Comparison of ENCODE assay signal across 17 cellular contexts in the genomic region with DNA sequence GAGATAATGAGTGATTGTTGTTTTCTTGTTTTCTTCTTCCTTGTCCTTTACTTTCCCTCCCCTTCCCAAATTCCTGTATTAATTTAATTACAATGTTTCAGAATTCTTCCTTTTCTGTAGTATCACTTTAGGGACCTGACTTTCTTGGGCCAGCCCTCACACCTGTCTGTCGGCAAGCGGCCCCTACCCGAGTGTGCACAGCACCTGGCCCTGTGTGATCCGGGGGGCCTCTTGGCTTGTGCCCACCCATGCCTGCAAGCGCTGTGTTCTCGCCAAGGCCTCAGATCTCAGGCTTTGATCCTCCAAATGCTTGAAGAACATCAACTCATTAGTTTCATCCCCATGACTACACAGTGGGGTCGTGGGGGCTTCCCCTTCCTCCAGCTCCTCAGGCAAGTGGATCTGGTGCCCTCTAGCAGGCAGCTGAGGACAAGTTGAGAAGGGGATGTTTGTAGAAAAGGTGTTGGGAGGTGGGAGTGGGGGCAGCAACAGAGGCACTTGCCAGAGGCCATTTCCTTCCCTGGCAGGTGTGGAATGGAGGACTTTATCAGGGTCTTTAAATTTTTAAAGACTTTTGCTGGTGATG. TPM values are rescaled to one million over a fixed set of nuclear protein-coding genes. Genes with fewer than 3 reads are reported as not detected.
"Had no signal": no experiment of that assay in that cellular context is flagged by ENCODE, and none has a peak within 500 bp of the region (broad histone marks: within the 10 kb centered on the region; RNA-seq: fewer than 3 reads in every experiment).

No MANE protein-coding gene starts in this region.

- H3K4me1 Mint-ChIP-seq: activated CD4-positive, alpha-beta memory T cell treated with anti-CD3 and anti-CD28 coated beads, Interleukin-2, amount 10 ng/mL, durations not matched to agents 7 days and 5 days; immature natural killer cell; naive B cell; stimulated activated naive B cell treated with anti-CD40 and anti-IgM and Interleukin-4, amounts not matched to agents 10 μg/mL and 1 μg/mL and 100 μg/mL, for 72 hours had no signal

- DNase-seq: activated CD4-positive, alpha-beta memory T cell treated with anti-CD3 and anti-CD28 coated beads, Interleukin-2, amount 10 ng/mL, durations not matched to agents 7 days and 5 days; activated CD4-positive, alpha-beta T cell treated with anti-CD3 and anti-CD28 coated beads for 1 hour; activated CD8-positive, alpha-beta memory T cell treated with anti-CD3 and anti-CD28 coated beads, Interleukin-2, amount 50 U/mL, for 48 hours; activated naive CD4-positive, alpha-beta T cell treated with anti-CD3 and anti-CD28 coated beads for 36 hours; body of pancreas; central memory CD4-positive, alpha-beta T cell; cortex of kidney; effector CD8-positive, alpha-beta T cell; immature natural killer cell; lower lobe of right lung; naive B cell; nucleus accumbens; right cardiac atrium; small intestine; stimulated activated naive B cell treated with anti-CD40 and anti-IgM and Interleukin-4, amounts not matched to agents 10 μg/mL and 1 μg/mL and 100 μg/mL, for 72 hours; T-helper 2 cell had no signal

- H2AFZ ChIP-seq: hepatocyte had no signal

- H3K4me2 ChIP-seq: hepatocyte had no signal

- FAIRE-seq: small intestine had no signal

- H3K27ac ChIP-seq: body of pancreas, hepatocyte, lower lobe of right lung had no signal

- H3K4me1 ChIP-seq: body of pancreas, lower lobe of right lung had no signal

- H3K27me3 ChIP-seq: body of pancreas, hepatocyte had no signal

- H3K36me3 ChIP-seq: lower lobe of right lung had no signal

- H3K9me3 ChIP-seq: body of pancreas, lower lobe of right lung had no signal

- ATAC-seq: body of pancreas; lower lobe of right lung; right cardiac atrium; stimulated activated naive B cell treated with anti-CD40 and anti-IgM and Interleukin-4, amounts not matched to agents 10 μg/mL and 1 μg/mL and 100 μg/mL, for 72 hours had no signal

- H3K4me3 Mint-ChIP-seq: activated CD4-positive, alpha-beta memory T cell treated with anti-CD3 and anti-CD28 coated beads, Interleukin-2, amount 10 ng/mL, durations not matched to agents 7 days and 5 days; activated naive CD4-positive, alpha-beta T cell treated with anti-CD3 and anti-CD28 coated beads for 36 hours; immature natural killer cell; naive B cell; stimulated activated naive B cell treated with anti-CD40 and anti-IgM and Interleukin-4, amounts not matched to agents 10 μg/mL and 1 μg/mL and 100 μg/mL, for 72 hours had no signal

- H3K4me3 ChIP-seq: body of pancreas, hepatocyte, lower lobe of right lung had no signal

- H3K27ac Mint-ChIP-seq: activated CD4-positive, alpha-beta memory T cell treated with anti-CD3 and anti-CD28 coated beads, Interleukin-2, amount 10 ng/mL, durations not matched to agents 7 days and 5 days; activated naive CD4-positive, alpha-beta T cell treated with anti-CD3 and anti-CD28 coated beads for 36 hours; immature natural killer cell; stimulated activated naive B cell treated with anti-CD40 and anti-IgM and Interleukin-4, amounts not matched to agents 10 μg/mL and 1 μg/mL and 100 μg/mL, for 72 hours had no signal

- H3K9me3 Mint-ChIP-seq: activated CD4-positive, alpha-beta memory T cell treated with anti-CD3 and anti-CD28 coated beads, Interleukin-2, amount 10 ng/mL, durations not matched to agents 7 days and 5 days; activated naive CD4-positive, alpha-beta T cell treated with anti-CD3 and anti-CD28 coated beads for 36 hours; immature natural killer cell; stimulated activated naive B cell treated with anti-CD40 and anti-IgM and Interleukin-4, amounts not matched to agents 10 μg/mL and 1 μg/mL and 100 μg/mL, for 72 hours had no signal

- H3K79me2 ChIP-seq: hepatocyte had no signal

- H3K36me3 Mint-ChIP-seq: immature natural killer cell; naive B cell; stimulated activated naive B cell treated with anti-CD40 and anti-IgM and Interleukin-4, amounts not matched to agents 10 μg/mL and 1 μg/mL and 100 μg/mL, for 72 hours had no signal

RNA-seq across cellular contexts. Expression of a gene that starts 15.7 kb away (rescaled TPM):
- polyA plus RNA-seq: immature natural killer cell had no signal
